Comparison of ENCODE assay signal across 2 cellular contexts in the genomic region with DNA sequence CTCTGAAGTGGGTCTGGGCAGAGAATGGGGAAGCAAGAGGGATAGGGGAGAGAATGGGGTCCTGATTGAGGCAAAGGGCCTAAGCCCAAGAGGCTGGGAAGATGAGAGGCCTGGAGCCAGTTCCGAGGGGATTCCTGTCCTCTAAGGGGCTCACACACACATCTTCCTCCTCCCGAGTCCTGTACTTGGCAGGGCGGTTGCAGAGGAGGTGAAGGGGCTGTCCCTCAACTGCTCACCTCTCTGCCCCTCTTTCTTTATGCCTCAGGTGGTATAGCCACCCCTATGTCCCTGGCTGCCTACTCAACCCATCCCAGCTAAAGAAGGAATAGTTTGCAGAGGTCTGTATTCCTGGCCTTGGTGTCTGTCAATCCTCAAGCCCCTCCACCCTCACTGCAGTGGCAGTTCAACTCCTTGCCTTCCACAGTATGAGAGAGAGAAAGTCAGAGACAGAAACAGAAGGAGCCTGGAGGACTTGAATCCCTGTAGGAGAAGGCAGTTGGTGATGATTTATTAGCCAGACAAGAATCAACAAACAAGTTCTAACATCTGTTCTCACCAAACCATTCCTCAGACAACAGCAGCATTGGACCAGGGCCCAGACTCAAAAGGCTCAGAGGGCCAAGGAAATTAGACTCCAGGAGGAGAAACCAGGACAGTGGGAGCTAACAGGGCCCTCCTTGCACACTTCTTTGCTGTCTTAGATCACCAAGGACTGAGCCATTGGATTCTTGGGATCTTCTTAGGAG.
A peak's percentile ranks its signal among the peaks of the same experiment; 100 is the strongest.
TF ChIP-seq lines count a peak whose summit lies in the region.

No MANE protein-coding gene starts in this region.

TF ChIP-seq in K562, 482 proteins besides CTCF, POLR2A, EP300 and RAD21:
- TF ChIP-seq, protein P1, sequence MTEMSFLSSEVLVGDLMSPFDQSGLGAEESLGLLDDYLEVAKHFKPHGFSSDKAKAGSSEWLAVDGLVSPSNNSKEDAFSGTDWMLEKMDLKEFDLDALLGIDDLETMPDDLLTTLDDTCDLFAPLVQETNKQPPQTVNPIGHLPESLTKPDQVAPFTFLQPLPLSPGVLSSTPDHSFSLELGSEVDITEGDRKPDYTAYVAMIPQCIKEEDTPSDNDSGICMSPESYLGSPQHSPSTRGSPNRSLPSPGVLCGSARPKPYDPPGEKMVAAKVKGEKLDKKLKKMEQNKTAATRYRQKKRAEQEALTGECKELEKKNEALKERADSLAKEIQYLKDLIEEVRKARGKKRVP (CRISPR knock-in tag; IDR thresholded peaks at IDR 0.05) = no peak
- no peak for TF ChIP-seq ARNT (IDR thresholded peaks at IDR 0.05)
- TF ChIP-seq C11orf30 (IDR thresholded peaks at IDR 0.05; ENCODE audit: low read depth) = no peak
- no peak for TF ChIP-seq ZFP36 (IDR thresholded peaks at IDR 0.05; ENCODE audit: low read depth, low read length, partially characterized antibody)
- TF ChIP-seq, protein P2, sequence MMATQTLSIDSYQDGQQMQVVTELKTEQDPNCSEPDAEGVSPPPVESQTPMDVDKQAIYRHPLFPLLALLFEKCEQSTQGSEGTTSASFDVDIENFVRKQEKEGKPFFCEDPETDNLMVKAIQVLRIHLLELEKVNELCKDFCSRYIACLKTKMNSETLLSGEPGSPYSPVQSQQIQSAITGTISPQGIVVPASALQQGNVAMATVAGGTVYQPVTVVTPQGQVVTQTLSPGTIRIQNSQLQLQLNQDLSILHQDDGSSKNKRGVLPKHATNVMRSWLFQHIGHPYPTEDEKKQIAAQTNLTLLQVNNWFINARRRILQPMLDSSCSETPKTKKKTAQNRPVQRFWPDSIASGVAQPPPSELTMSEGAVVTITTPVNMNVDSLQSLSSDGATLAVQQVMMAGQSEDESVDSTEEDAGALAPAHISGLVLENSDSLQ (IDR thresholded peaks at IDR 0.05) = 0 out of 2 replicates have a peak, but pooled peaks have one; percentile 35
- no peak for TF ChIP-seq TAF15 (IDR thresholded peaks at IDR 0.05; ENCODE audit: low read depth, low read length)
- no peak for TF ChIP-seq COPS2 (conservative IDR thresholded peaks at IDR 0.05)
- TF ChIP-seq, protein P3, sequence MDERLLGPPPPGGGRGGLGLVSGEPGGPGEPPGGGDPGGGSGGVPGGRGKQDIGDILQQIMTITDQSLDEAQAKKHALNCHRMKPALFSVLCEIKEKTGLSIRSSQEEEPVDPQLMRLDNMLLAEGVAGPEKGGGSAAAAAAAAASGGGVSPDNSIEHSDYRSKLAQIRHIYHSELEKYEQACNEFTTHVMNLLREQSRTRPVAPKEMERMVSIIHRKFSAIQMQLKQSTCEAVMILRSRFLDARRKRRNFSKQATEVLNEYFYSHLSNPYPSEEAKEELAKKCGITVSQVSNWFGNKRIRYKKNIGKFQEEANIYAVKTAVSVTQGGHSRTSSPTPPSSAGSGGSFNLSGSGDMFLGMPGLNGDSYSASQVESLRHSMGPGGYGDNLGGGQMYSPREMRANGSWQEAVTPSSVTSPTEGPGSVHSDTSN (CRISPR knock-in tag; IDR thresholded peaks at IDR 0.05; ENCODE audit: low read depth) = no peak
- TF ChIP-seq, protein P3 (tag; conservative IDR thresholded peaks at IDR 0.05; ENCODE audit: low read depth) = peak; percentile 74
- peak; percentile 58 for TF ChIP-seq MEIS2 (IDR thresholded peaks at IDR 0.05; ENCODE audit: partially characterized antibody)
- no peak for TF ChIP-seq NFXL1 (CRISPR knock-in tag; IDR thresholded peaks at IDR 0.05)

TF ChIP-seq in WTC11, 78 proteins besides CTCF, POLR2A, EP300 and RAD21:
- TF ChIP-seq, protein P4, sequence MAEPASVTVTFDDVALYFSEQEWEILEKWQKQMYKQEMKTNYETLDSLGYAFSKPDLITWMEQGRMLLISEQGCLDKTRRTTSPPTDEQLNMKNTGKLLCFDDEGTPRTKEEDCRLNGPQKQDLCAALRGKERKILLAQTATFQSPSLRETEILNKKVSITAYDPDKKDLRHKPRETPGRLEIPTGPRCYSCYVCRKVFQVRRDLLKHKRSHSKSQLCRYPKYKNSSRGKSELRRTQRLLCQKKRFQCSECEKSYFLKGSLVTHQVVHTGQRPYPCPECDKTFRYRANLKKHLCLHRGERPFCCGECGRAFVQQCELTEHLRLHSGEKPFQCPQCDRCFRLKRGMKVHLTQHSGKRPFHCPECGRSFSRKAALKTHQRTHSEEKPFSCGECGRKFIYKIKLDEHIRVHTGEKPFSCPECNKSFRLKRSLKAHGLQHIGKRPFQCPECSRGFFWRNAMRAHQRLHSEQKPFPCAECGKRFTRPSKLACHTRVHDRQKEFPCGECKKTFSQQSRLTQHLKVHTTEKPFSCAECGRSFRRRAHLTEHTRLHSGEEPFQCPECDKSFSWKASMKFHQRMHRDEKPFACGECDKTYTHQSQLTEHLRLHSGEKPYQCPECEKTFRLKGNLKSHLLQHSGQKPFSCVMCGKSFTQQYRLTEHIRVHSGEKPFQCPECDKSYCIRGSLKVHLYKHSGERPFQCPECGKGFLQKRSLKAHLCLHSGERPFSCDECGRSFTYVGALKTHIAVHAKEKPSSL (CRISPR knock-in tag; conservative IDR thresholded peaks at IDR 0.05) = no peak
- TF ChIP-seq, protein P5, sequence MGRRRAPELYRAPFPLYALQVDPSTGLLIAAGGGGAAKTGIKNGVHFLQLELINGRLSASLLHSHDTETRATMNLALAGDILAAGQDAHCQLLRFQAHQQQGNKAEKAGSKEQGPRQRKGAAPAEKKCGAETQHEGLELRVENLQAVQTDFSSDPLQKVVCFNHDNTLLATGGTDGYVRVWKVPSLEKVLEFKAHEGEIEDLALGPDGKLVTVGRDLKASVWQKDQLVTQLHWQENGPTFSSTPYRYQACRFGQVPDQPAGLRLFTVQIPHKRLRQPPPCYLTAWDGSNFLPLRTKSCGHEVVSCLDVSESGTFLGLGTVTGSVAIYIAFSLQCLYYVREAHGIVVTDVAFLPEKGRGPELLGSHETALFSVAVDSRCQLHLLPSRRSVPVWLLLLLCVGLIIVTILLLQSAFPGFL (CRISPR knock-in tag; IDR thresholded peaks at IDR 0.05; ENCODE audit: borderline replicate concordance) = no peak
- TF ChIP-seq, protein P6, sequence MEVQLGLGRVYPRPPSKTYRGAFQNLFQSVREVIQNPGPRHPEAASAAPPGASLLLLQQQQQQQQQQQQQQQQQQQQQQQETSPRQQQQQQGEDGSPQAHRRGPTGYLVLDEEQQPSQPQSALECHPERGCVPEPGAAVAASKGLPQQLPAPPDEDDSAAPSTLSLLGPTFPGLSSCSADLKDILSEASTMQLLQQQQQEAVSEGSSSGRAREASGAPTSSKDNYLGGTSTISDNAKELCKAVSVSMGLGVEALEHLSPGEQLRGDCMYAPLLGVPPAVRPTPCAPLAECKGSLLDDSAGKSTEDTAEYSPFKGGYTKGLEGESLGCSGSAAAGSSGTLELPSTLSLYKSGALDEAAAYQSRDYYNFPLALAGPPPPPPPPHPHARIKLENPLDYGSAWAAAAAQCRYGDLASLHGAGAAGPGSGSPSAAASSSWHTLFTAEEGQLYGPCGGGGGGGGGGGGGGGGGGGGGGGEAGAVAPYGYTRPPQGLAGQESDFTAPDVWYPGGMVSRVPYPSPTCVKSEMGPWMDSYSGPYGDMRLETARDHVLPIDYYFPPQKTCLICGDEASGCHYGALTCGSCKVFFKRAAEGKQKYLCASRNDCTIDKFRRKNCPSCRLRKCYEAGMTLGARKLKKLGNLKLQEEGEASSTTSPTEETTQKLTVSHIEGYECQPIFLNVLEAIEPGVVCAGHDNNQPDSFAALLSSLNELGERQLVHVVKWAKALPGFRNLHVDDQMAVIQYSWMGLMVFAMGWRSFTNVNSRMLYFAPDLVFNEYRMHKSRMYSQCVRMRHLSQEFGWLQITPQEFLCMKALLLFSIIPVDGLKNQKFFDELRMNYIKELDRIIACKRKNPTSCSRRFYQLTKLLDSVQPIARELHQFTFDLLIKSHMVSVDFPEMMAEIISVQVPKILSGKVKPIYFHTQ (CRISPR knock-in tag; IDR thresholded peaks at IDR 0.05) = no peak
- no peak for TF ChIP-seq JUN (CRISPR knock-in tag; IDR thresholded peaks at IDR 0.05)
- TF ChIP-seq, protein P7, sequence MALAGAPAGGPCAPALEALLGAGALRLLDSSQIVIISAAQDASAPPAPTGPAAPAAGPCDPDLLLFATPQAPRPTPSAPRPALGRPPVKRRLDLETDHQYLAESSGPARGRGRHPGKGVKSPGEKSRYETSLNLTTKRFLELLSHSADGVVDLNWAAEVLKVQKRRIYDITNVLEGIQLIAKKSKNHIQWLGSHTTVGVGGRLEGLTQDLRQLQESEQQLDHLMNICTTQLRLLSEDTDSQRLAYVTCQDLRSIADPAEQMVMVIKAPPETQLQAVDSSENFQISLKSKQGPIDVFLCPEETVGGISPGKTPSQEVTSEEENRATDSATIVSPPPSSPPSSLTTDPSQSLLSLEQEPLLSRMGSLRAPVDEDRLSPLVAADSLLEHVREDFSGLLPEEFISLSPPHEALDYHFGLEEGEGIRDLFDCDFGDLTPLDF (CRISPR knock-in tag; IDR thresholded peaks at IDR 0.05) = no peak
- TF ChIP-seq ZNF138 (CRISPR knock-in tag; conservative IDR thresholded peaks at IDR 0.05) = no peak
- no peak for TF ChIP-seq NFATC4 (CRISPR knock-in tag; IDR thresholded peaks at IDR 0.05)
- no peak for TF ChIP-seq ESRRA (CRISPR knock-in tag; IDR thresholded peaks at IDR 0.05; ENCODE audit: borderline replicate concordance)
- no peak for TF ChIP-seq GABPB1 (CRISPR knock-in tag; IDR thresholded peaks at IDR 0.05)
- TF ChIP-seq ZNF263 (CRISPR knock-in tag; IDR thresholded peaks at IDR 0.05; ENCODE audit: low read depth) = no peak
- no peak for TF ChIP-seq TP53 (CRISPR knock-in tag; IDR thresholded peaks at IDR 0.05)
- no peak for TF ChIP-seq EMX1 (CRISPR knock-in tag; IDR thresholded peaks at IDR 0.05)
- TF ChIP-seq, protein P8, sequence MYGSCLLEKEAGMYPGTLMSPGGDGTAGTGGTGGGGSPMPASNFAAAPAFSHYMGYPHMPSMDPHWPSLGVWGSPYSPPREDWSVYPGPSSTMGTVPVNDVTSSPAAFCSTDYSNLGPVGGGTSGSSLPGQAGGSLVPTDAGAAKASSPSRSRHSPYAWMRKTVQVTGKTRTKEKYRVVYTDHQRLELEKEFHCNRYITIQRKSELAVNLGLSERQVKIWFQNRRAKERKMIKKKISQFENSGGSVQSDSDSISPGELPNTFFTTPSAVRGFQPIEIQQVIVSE (CRISPR knock-in tag; IDR thresholded peaks at IDR 0.05; ENCODE audit: borderline replicate concordance) = no peak
- TF ChIP-seq CREB1 (CRISPR knock-in tag; IDR thresholded peaks at IDR 0.05) = no peak
- TF ChIP-seq FOXK1 (CRISPR knock-in tag; IDR thresholded peaks at IDR 0.05) = no peak
- TF ChIP-seq, protein P9, sequence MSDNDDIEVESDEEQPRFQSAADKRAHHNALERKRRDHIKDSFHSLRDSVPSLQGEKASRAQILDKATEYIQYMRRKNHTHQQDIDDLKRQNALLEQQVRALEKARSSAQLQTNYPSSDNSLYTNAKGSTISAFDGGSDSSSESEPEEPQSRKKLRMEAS (CRISPR knock-in tag; IDR thresholded peaks at IDR 0.05) = no peak
